8 cellular contexts compared by ENCODE assay signal in the genomic region with DNA sequence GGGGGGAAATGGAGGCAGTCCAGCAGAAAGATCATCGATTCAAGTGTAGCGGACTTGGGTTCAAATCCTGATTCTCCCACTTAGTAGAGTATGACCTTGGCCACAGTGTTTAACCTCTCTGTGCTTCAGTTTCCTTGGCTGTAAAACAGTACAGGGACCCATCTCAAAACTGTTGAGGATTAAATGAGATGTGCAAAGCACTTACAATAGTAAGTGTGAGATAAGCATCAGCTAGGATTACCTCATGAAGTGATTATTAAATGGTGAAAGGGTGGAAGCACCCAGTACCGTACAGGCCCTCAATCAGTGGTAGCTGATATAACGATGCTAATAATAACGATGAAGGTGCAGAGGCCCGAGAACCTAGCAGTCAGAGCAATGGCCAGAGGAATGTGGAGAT. TPM values are rescaled to one million over a fixed set of nuclear protein-coding genes. Genes with fewer than 3 reads are reported as not detected.
DNase-seq lines count a peak whose midpoint lies in the region; ATAC-seq and TF ChIP-seq lines count a peak whose summit lies in the region.

No MANE protein-coding gene starts in this region.

- no peaks in the 10 kb centered on the region for H3K27me3 Mint-ChIP-seq in activated naive CD8-positive, alpha-beta T cell treated with anti-CD3 and anti-CD28 coated beads, Interleukin-2, amount 50 U/mL, for 24 hours
- peaks cover 0 to 19% of the 10 kb centered on the region in 2 donors for H3K27me3 Mint-ChIP-seq in natural killer cell (ENCODE audit: low read depth in 2 of 2)

- no peak for TF ChIP-seq CTCF in GM12865 (IDR thresholded peaks at IDR 0.05; ENCODE audit: insufficient read depth, low read depth, low read length, missing control alignments)
- TF ChIP-seq CTCF in natural killer cell (IDR thresholded peaks at IDR 0.05), result no peak
- no peak for TF ChIP-seq CTCF in ovary (IDR thresholded peaks at IDR 0.05)

- no peaks in the 10 kb centered on the region for H3K9me3 Mint-ChIP-seq in activated naive CD8-positive, alpha-beta T cell treated with anti-CD3 and anti-CD28 coated beads, Interleukin-2, amount 50 U/mL, for 24 hours
- no peaks in the 10 kb centered on the region for H3K9me3 Mint-ChIP-seq in natural killer cell

- intact Hi-C loops in natural killer cell (cut with micrococcal nuclease) (loop anchor here (1.0 kb wide), 3 partner anchors 38 to 69 kb away; no protein-coding TSS in a partner anchor), ovary (cut with DNase I) (loop anchor here in 3 of 4 donors (2.0 to 5.0 kb wide), 2 partner anchors 103 to 104 kb away; a partner anchor contains a TSS)

- H3K36me3 ChIP-seq in ovary, result no peaks in the 10 kb centered on the region

- 71 to 74% (median 73%) methylated on average over 6 of the region's 6 CpGs for WGBS in ovary, 3 donors

- H3K36me3 Mint-ChIP-seq in activated naive CD8-positive, alpha-beta T cell treated with anti-CD3 and anti-CD28 coated beads, Interleukin-2, amount 50 U/mL, for 24 hours (ENCODE audit: low read depth), result no peaks in the 10 kb centered on the region
- H3K36me3 Mint-ChIP-seq in natural killer cell, result no peaks in the 10 kb centered on the region

- peak overlapping the region in 1 of 2 donors; percentile 76 for H3K27ac ChIP-seq in ovary

- no peaks in the 10 kb centered on the region for H3K9me3 ChIP-seq in ovary

- no peaks in the 10 kb centered on the region for H3K27me3 ChIP-seq in ovary

- H3K4me3 Mint-ChIP-seq in activated naive CD8-positive, alpha-beta T cell treated with anti-CD3 and anti-CD28 coated beads, Interleukin-2, amount 50 U/mL, for 24 hours, result no peak overlapping the region
- peak overlapping the region; percentile 81 for H3K4me3 Mint-ChIP-seq in natural killer cell

- ATAC-seq in HG02973 (IDR thresholded peaks at IDR 0.05; ENCODE audit: unreplicated experiment) (peak; percentile 3), natural killer cell (peak; percentile 3 to 11 (median 6))
- ATAC-seq in activated naive CD8-positive, alpha-beta T cell treated with anti-CD3 and anti-CD28 coated beads, Interleukin-2, amount 50 U/mL, for 24 hours, result no peak

- TF ChIP-seq EP300 in ovary (IDR thresholded peaks at IDR 0.05), result no peak

- H3K4me3 ChIP-seq in GM12865 (ENCODE audit: low read depth, low read length) (0 out of 2 replicates have a peak overlapping the region, but pooled peaks have one; percentile 7), ovary (no peak overlapping the region)

- peaks cover 53% of the 10 kb centered on the region for H3K4me1 Mint-ChIP-seq in activated naive CD8-positive, alpha-beta T cell treated with anti-CD3 and anti-CD28 coated beads, Interleukin-2, amount 50 U/mL, for 24 hours
- H3K4me1 Mint-ChIP-seq in natural killer cell, result peaks cover 29 to 41% of the 10 kb centered on the region in 2 donors

- H3K4me1 ChIP-seq in ovary (ENCODE audit: insufficient read depth), result peaks cover 2% of the 10 kb centered on the region

- TF ChIP-seq POLR2A in ovary (IDR thresholded peaks at IDR 0.05), result no peak

- DNase-seq in GM12865 (ENCODE audit: low read depth) (no peak), natural killer cell (no peak), ovary (no peak), T1000 (lab: John Stamatoyannopoulos, UW) (no peak), HPDE6-E6E7 (ENCODE audit: extremely low spot score) (no peak)
- DNase-seq in activated naive CD8-positive, alpha-beta T cell treated with anti-CD3 and anti-CD28 coated beads, Interleukin-2, amount 50 U/mL, for 24 hours, result no peak
- no peak for DNase-seq in effector CD4-positive, alpha-beta T cell

- H3K27ac Mint-ChIP-seq in activated naive CD8-positive, alpha-beta T cell treated with anti-CD3 and anti-CD28 coated beads, Interleukin-2, amount 50 U/mL, for 24 hours, result peak overlapping the region; percentile 86
- H3K27ac Mint-ChIP-seq in natural killer cell, result peak overlapping the region; percentile 90 to 95

RNA-seq across cellular contexts. Expression of a gene that starts 45.1 kb away (rescaled TPM):
- total RNA-seq in natural killer cell, result 10 to 100 TPM; 43.7 to 51.5 (median 49.3) TPM
- 10 to 100 TPM; 19.6 to 40.9 (median 32.8) TPM for total RNA-seq in ovary
- 10 to 100 TPM; 20.0 to 72.3 TPM for polyA plus RNA-seq in ovary
